In the genomic region with DNA sequence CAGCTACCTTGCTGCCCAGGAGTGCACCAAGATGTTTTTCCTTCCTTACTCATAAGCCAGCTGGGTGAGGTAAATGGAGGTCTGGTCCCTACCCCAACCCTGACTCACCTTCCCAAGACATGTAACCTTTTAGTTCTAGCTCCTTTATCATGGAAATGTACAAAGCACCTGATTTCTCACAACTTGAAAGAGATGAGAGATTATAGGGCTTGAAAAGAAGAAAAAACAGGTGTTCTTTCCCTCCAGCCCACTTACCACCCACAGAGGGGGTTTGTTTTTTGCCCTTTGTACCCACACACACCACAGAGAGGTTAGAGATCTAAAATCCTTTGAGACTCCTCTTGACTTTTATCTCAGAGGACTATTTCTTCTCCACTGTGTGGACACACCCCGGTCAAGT, we compare ENCODE assay signal across 24 cellular contexts. TPM values are rescaled to one million over a fixed set of nuclear protein-coding genes. Genes with fewer than 3 reads are reported as not detected.
DNase-seq lines count a peak whose midpoint lies in the region; ATAC-seq and TF ChIP-seq lines count a peak whose summit lies in the region.
"Had no signal": no experiment of that assay in that cellular context is flagged by ENCODE, and none has a peak within 500 bp of the region (broad histone marks: within the 10 kb centered on the region; RNA-seq: fewer than 3 reads in every experiment).

No MANE protein-coding gene starts in this region.

- no peak overlapping the region for H3K4me3 ChIP-seq in Jurkat, Clone E6-1 (ENCODE audit: low read length)
- H3K4me3 ChIP-seq in gastroesophageal sphincter: no peak overlapping the region
- H3K4me3 ChIP-seq: dorsolateral prefrontal cortex, lung, right atrium auricular region, spleen, upper lobe of right lung had no signal

- no peak overlapping the region for H3K27ac Mint-ChIP-seq in activated T-helper 17 cell treated with anti-CD3 and anti-CD28 coated beads, Interleukin-2, amount 50 U/mL, for 72 hours
- H3K27ac Mint-ChIP-seq: activated B cell treated with CpG ODN at 0.5 μM for 24 hours, HFFc6 had no signal

- no peaks in the 10 kb centered on the region for H3K9me3 Mint-ChIP-seq in activated T-helper 17 cell treated with anti-CD3 and anti-CD28 coated beads, Interleukin-2, amount 50 U/mL, for 72 hours
- H3K9me3 Mint-ChIP-seq: activated B cell treated with CpG ODN at 0.5 μM for 24 hours; central memory CD8-positive, alpha-beta T cell; HFFc6; IgD-negative memory B cell had no signal

- H3K27me3 Mint-ChIP-seq in activated T-helper 17 cell treated with anti-CD3 and anti-CD28 coated beads, Interleukin-2, amount 50 U/mL, for 72 hours: no peaks in the 10 kb centered on the region
- H3K27me3 Mint-ChIP-seq: activated B cell treated with CpG ODN at 0.5 μM for 24 hours; central memory CD8-positive, alpha-beta T cell; IgD-negative memory B cell had no signal

- H3K4me3 Mint-ChIP-seq in activated T-helper 17 cell treated with anti-CD3 and anti-CD28 coated beads, Interleukin-2, amount 50 U/mL, for 72 hours: peak overlapping the region; percentile 12
- H3K4me3 Mint-ChIP-seq: activated B cell treated with CpG ODN at 0.5 μM for 24 hours; central memory CD8-positive, alpha-beta T cell; HFFc6 had no signal

- peaks cover 16% of the 10 kb centered on the region for H3K27me3 ChIP-seq in gastroesophageal sphincter
- H3K27me3 ChIP-seq: dorsolateral prefrontal cortex, right atrium auricular region, spleen, upper lobe of right lung had no signal

- WGBS in gastroesophageal sphincter (ENCODE audit: low coverage in 1 of 2), 2 donors: 90 to 100% methylated on average over 1 of the region's 1 CpG

- no peaks in the 10 kb centered on the region for H3K36me3 ChIP-seq in gastroesophageal sphincter
- H3K36me3 ChIP-seq: right atrium auricular region, upper lobe of right lung had no signal

- no peak for TF ChIP-seq EP300 in gastroesophageal sphincter (IDR thresholded peaks at IDR 0.05)

- H3K9me3 ChIP-seq in gastroesophageal sphincter: no peaks in the 10 kb centered on the region
- H3K9me3 ChIP-seq: right atrium auricular region, spleen, upper lobe of right lung had no signal

- peak; percentile 64 for ATAC-seq in activated T-helper 17 cell treated with anti-CD3 and anti-CD28 coated beads, Interleukin-2, amount 50 U/mL, for 72 hours (replicated peaks)
- no peak for ATAC-seq in GM19328 (IDR thresholded peaks at IDR 0.05; ENCODE audit: unreplicated experiment)
- ATAC-seq in gastroesophageal sphincter: no peak
- no peak for ATAC-seq in HG03025 (IDR thresholded peaks at IDR 0.05; ENCODE audit: low FRiP score, unreplicated experiment)
- ATAC-seq: SK-N-SH treated with all-trans-retinoic acid at 6 μM for 48 hours, upper lobe of right lung had no signal

- peak; percentile 31 for DNase-seq in activated naive CD4-positive, alpha-beta T cell treated with Interleukin-2 at 50 U/mL for 16 hours
- no peak for DNase-seq in activated naive CD4-positive, alpha-beta T cell (lab: John Stamatoyannopoulos, UW)
- DNase-seq in Jurkat, Clone E6-1 (ENCODE audit: low read depth, low spot score): peak; percentile 77
- peak; percentile 44 for DNase-seq in stimulated activated CD8-positive, alpha-beta memory T cell treated with anti-CD3 and anti-CD28 coated beads, Interleukin-4, amount 100 ng/mL, for 48 hours
- DNase-seq: activated B cell treated with CpG ODN at 0.5 μM for 24 hours, dorsolateral prefrontal cortex, kidney glomerular epithelial cell, NCI-H1105 treated with DMSO at 0.1 percent for 48 hours, NCI-H2029, NCI-H345, NCI-H748 treated with DMSO at 0.1 percent for 48 hours, spleen, upper lobe of right lung had no signal

- TF ChIP-seq POLR2A in gastroesophageal sphincter (IDR thresholded peaks at IDR 0.05): no peak

- peaks cover 12% of the 10 kb centered on the region for H3K36me3 Mint-ChIP-seq in activated T-helper 17 cell treated with anti-CD3 and anti-CD28 coated beads, Interleukin-2, amount 50 U/mL, for 72 hours (ENCODE audit: low read depth)

- TF ChIP-seq CTCF in gastroesophageal sphincter (IDR thresholded peaks at IDR 0.05): no peak

- peaks cover 25% of the 10 kb centered on the region for H3K4me1 Mint-ChIP-seq in activated T-helper 17 cell treated with anti-CD3 and anti-CD28 coated beads, Interleukin-2, amount 50 U/mL, for 72 hours

- no peak overlapping the region for H3K27ac ChIP-seq in gastroesophageal sphincter
- H3K27ac ChIP-seq: dorsolateral prefrontal cortex, parathyroid adenoma, right atrium auricular region, upper lobe of right lung had no signal

- H3K4me1 ChIP-seq in gastroesophageal sphincter: no peaks in the 10 kb centered on the region
- H3K4me1 ChIP-seq: parathyroid adenoma had no signal

RNA-seq across cellular contexts. Expression of gene PLXNC1, which starts 21.1 kb away (rescaled TPM):
- 1.5 TPM for polyA plus RNA-seq in Jurkat, Clone E6-1 (2012; ENCODE audit: insufficient read depth, insufficient read length)
- total RNA-seq in activated T-helper 17 cell treated with anti-CD3 and anti-CD28 coated beads, Interleukin-2, amount 50 U/mL, for 72 hours: 1 to 10 TPM; 4.9 to 7.5 TPM
- 1 to 10 TPM; 4.8 to 6.8 (median 6.2) TPM for total RNA-seq in gastroesophageal sphincter

Comparison
In these comparisons a context has a peak if more than half of its experiments do, and no peak if none do; other contexts are left out.
1. DNase-seq: peak in activated naive CD4-positive, alpha-beta T cell treated with Interleukin-2 at 50 U/mL for 16 hours (single experiment), Jurkat, Clone E6-1 (single experiment) and stimulated activated CD8-positive, alpha-beta memory T cell treated with anti-CD3 and anti-CD28 coated beads, Interleukin-4, amount 100 ng/mL, for 48 hours (single experiment); none in activated naive CD4-positive, alpha-beta T cell (0 of 4).